Comparison of ENCODE assay signal across 8 cellular contexts in the genomic region with DNA sequence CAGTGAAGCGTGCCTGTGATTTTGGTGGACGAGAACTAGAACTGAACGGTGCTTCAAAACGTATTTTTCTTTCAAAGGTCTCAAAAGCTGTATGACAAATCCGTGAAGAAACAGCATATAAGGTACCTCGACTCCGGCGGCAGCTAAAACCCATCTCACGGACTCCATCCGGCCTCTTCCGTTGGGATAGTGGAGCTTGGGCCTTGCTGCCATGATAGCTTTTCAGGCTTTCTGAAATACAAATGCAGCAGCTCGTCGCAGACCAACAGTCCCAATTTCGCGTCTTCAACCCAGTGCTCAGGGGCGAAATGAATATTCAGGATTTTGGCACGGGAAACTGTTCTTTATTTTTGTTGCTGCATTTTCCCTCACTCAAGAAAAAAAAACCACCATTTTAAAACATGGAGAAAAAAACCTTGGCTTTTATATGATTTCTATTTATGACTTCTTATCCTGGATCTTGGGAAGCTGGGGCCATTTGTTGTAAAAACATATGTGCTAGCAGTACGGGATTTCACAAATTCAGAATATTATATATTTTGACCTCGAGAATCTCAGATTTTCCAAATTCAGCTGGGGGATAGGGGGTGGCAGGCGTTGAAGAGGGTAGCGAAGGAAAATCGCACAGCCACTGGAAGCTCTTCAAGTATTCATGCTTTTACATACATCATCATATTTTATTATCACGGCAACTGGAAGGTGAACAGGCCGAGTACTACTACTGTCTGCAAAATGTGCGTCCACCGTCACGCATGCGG. TPM values are rescaled to one million over a fixed set of nuclear protein-coding genes. Genes with fewer than 3 reads are reported as not detected.
DNase-seq lines count a peak whose midpoint lies in the region; ATAC-seq and TF ChIP-seq lines count a peak whose summit lies in the region.

No MANE protein-coding gene starts in this region.

- no peak for DNase-seq in DND-41
- DNase-seq in SK-MEL-5 (ENCODE audit: low read depth, low spot score), result peak; percentile 46
- peak; percentile 43 for DNase-seq in epithelial cell of esophagus (ENCODE audit: low read depth)
- DNase-seq in LoVo (ENCODE audit: low spot score), result no peak
- no peak for DNase-seq in HuH-7.5 (ENCODE audit: low spot score)

- H3K4me1 ChIP-seq in DND-41 (ENCODE audit: insufficient read depth, low read length), result peaks cover 27% of the 10 kb centered on the region
- peaks cover 7 to 13% of the 10 kb centered on the region in 2 donors for H3K4me1 ChIP-seq in mucosa of rectum (ENCODE audit: control insufficient read depth in 2 of 2, insufficient read depth in 2 of 2, low read length in 2 of 2)

- H2AFZ ChIP-seq in DND-41 (ENCODE audit: low read depth, low read length), result peak overlapping the region; percentile 96

- H3K4me2 ChIP-seq in DND-41 (ENCODE audit: insufficient read depth, low read length), result peak overlapping the region; percentile 79

- H4K20me1 ChIP-seq in DND-41 (ENCODE audit: insufficient read depth, low read length), result no peaks in the 10 kb centered on the region

- ATAC-seq in DND-41 (ENCODE audit: insufficient read depth, low read depth) (peak; percentile 2; the same call in 1 of the 3 replicates), HG02885 (IDR thresholded peaks at IDR 0.05; ENCODE audit: poor library complexity, unreplicated experiment) (peak; percentile 1), HG02759 (IDR thresholded peaks at IDR 0.05; ENCODE audit: unreplicated experiment) (no peak)

- H3K36me3 ChIP-seq in DND-41 (ENCODE audit: insufficient read depth, low read length) (no peaks in the 10 kb centered on the region), mucosa of rectum (ENCODE audit: control insufficient read depth in 2 of 2, insufficient read depth in 2 of 2, low read length in 2 of 2) (no peaks in the 10 kb centered on the region)

- in situ Hi-C loops in SK-MEL-5 (cut with HindIII; ENCODE audit: low pct_unique_long_range_greater_than_20kb, low sequenced_read_pairs), result no loop called here

- peak overlapping the region; percentile 95; the same call in 1 of the 2 replicates for H3K27ac ChIP-seq in DND-41 (ENCODE audit: low read length)
- peak overlapping the region; percentile 89 to 94 for H3K27ac ChIP-seq in mucosa of rectum (ENCODE audit: low read depth in 2 of 2, low read length in 2 of 2)

- H3K27me3 ChIP-seq in DND-41 (ENCODE audit: insufficient read depth, low read length, poor library complexity), result no peaks in the 10 kb centered on the region
- no peaks in the 10 kb centered on the region for H3K27me3 ChIP-seq in mucosa of rectum (ENCODE audit: control insufficient read depth in 2 of 2, insufficient read depth in 2 of 2, low read length in 2 of 2)

- H3K4me3 ChIP-seq in DND-41 (ENCODE audit: low read depth in 1 of 2, low read length in 2 of 2), result peak overlapping the region; percentile 75 to 87
- H3K4me3 ChIP-seq in epithelial cell of esophagus (ENCODE audit: low read length), result peak overlapping the region; percentile 84
- peak overlapping the region; percentile 93 for H3K4me3 ChIP-seq in mucosa of rectum (ENCODE audit: low read length in 2 of 2)

- H3K9ac ChIP-seq in DND-41 (ENCODE audit: low read depth, low read length) (peak overlapping the region; percentile 72), mucosa of rectum (ENCODE audit: low read depth in 1 of 2, low read length in 2 of 2) (peak overlapping the region; percentile 89 to 91)

- no peaks in the 10 kb centered on the region for H3K9me3 ChIP-seq in DND-41 (ENCODE audit: insufficient read depth, low read length, severe bottlenecking)
- H3K9me3 ChIP-seq in mucosa of rectum (ENCODE audit: control insufficient read depth in 2 of 2, low read length in 2 of 2), result no peaks in the 10 kb centered on the region

- H3K79me2 ChIP-seq in DND-41 (ENCODE audit: insufficient read depth, low read length), result no peaks in the 10 kb centered on the region

- TF ChIP-seq CTCF in DND-41 (IDR thresholded peaks at IDR 0.05; ENCODE audit: borderline replicate concordance, extremely low read depth, low read length, poor library complexity, severe bottlenecking), result no peak
- TF ChIP-seq CTCF in epithelial cell of esophagus (IDR thresholded peaks at IDR 0.05; ENCODE audit: insufficient read depth, low read depth, low read length, missing control alignments), result no peak

RNA-seq across cellular contexts. Expression of gene GSTA4, which starts 0.9 kb away (rescaled TPM):
- 24.9 and 25.3 TPM in 2 replicates for total RNA-seq in SK-MEL-5 (2014; rRNA removed; shearing (Covaris generic))
- polyA plus RNA-seq in SK-MEL-5 (2015; cell fraction: cytosol; rRNA removed), result 17.7 and 19.4 TPM in 2 replicates
- polyA plus RNA-seq in SK-MEL-5 (2015; cell fraction: nucleus; rRNA removed), result 69.5 and 78.5 TPM in 2 replicates

Comparison
In these comparisons a context has a peak if more than half of its experiments do, and no peak if none do; other contexts are left out.
1. DNase-seq: peak in SK-MEL-5 (single experiment) and epithelial cell of esophagus (single experiment); none in DND-41 (single experiment), LoVo (single experiment) and HuH-7.5 (single experiment).
2. Peak in every context shown above with its lines, with median percentiles within 50 percentile points of each other: H3K4me3 ChIP-seq.